Comparison of ENCODE assay signal across 10 cellular contexts in genomic region chr13:113187905-113188595, GRCh38. TPM values are rescaled to one million over a fixed set of nuclear protein-coding genes. Genes with fewer than 3 reads are reported as not detected.
DNase-seq lines count a peak whose midpoint lies in the region; ATAC-seq and TF ChIP-seq lines count a peak whose summit lies in the region.
"Had no signal": no experiment of that assay in that cellular context is flagged by ENCODE, and none has a peak within 500 bp of the region (broad histone marks: within the 10 kb centered on the region; RNA-seq: fewer than 3 reads in every experiment).

No MANE protein-coding gene starts in this region.

- H3K36me3 ChIP-seq in ACC112 (ENCODE audit: insufficient read depth, low read length) (peaks cover 35% of the 10 kb centered on the region), SJSA1 (peaks cover 59% of the 10 kb centered on the region)

- H3K27me3 ChIP-seq in ACC112 (ENCODE audit: insufficient read depth, low read length) = no peaks in the 10 kb centered on the region
- H3K27me3 ChIP-seq in SJSA1 (replicated peaks) = no peaks in the 10 kb centered on the region
- H3K27me3 ChIP-seq: testis had no signal

- no peak overlapping the region for H3K4me3 ChIP-seq in ACC112 (ENCODE audit: low read depth, low read length)
- no peak overlapping the region for H3K4me3 ChIP-seq in SJSA1
- H3K4me3 ChIP-seq: testis had no signal

- no peak for TF ChIP-seq POLR2A in GM18505 (IDR thresholded peaks at IDR 0.05; ENCODE audit: borderline replicate concordance, extremely low read depth, insufficient read depth, insufficient read length)

- H3K79me2 ChIP-seq in ACC112 (ENCODE audit: control insufficient read depth, insufficient read depth, low read length, unreplicated experiment) = peaks cover 28% of the 10 kb centered on the region

- no peak for DNase-seq in SJSA1 (ENCODE audit: low read depth in 1 of 2, low spot score in 2 of 2)
- DNase-seq in fibroblast of the conjunctiva (ENCODE audit: low read depth) = peak; percentile 37
- DNase-seq in amniotic stem cell (lab: John Stamatoyannopoulos, UW) = no peak
- no peak for DNase-seq in G401 (ENCODE audit: low spot score)
- DNase-seq: NCI-H1417 treated with DMSO at 0.1 percent for 48 hours, testis had no signal

- H3K4me1 ChIP-seq in ACC112 (ENCODE audit: control insufficient read depth, insufficient read depth, low read length, unreplicated experiment) = peaks cover 48% of the 10 kb centered on the region
- H3K4me1 ChIP-seq in SJSA1 (replicated peaks) = peaks cover 96% of the 10 kb centered on the region
- H3K4me1 ChIP-seq: testis had no signal

- TF ChIP-seq CTCF in 22Rv1 (IDR thresholded peaks at IDR 0.05) = no peak

- no peaks in the 10 kb centered on the region for H3K9me3 ChIP-seq in SJSA1 (replicated peaks)
- H3K9me3 ChIP-seq: testis had no signal

- in situ Hi-C loops in G401 (cut with HindIII; ENCODE audit: low sequenced_read_pairs) = no loop called here

- 0 out of 2 replicates have a peak overlapping the region, but pooled peaks have one; percentile 18 for H3K27ac ChIP-seq in 22Rv1
- peak overlapping the region; percentile 93 for H3K27ac ChIP-seq in ACC112 (ENCODE audit: low read depth, low read length)
- H3K27ac ChIP-seq in SJSA1 = peak overlapping the region; percentile 95
- H3K27ac ChIP-seq: testis had no signal

- H2AFZ ChIP-seq in ACC112 (ENCODE audit: low read length, unreplicated experiment) = no peak overlapping the region

- ATAC-seq in GM18498 (IDR thresholded peaks at IDR 0.05; ENCODE audit: unreplicated experiment) (no peak), GM18505 (IDR thresholded peaks at IDR 0.05; ENCODE audit: unreplicated experiment) (no peak)

RNA-seq across cellular contexts. Expression of gene PCID2, which starts 20.4 kb away (rescaled TPM):
- 108 and 126 TPM in 2 replicates for total RNA-seq in SJSA1 (2014; rRNA removed; shearing (Covaris generic))
- total RNA-seq in G401 (2014; rRNA removed; shearing (Covaris generic)) = 89.6 and 103 TPM in 2 replicates

RNA-seq across cellular contexts. Expression of gene CUL4A, which starts 21.4 kb away (rescaled TPM):
- total RNA-seq in SJSA1 (2014; rRNA removed; shearing (Covaris generic)) = 74.7 and 145 TPM in 2 replicates
- total RNA-seq in G401 (2014; rRNA removed; shearing (Covaris generic)) = 154 and 194 TPM in 2 replicates

RNA-seq across cellular contexts. Expression of gene PROZ, which starts 29.6 kb away (rescaled TPM):
- total RNA-seq in SJSA1 (2014; rRNA removed; shearing (Covaris generic)) = not detected in 2 replicates
- total RNA-seq in G401 (2014; rRNA removed; shearing (Covaris generic)) = not detected in 2 replicates

Comparison
In these comparisons a context has a peak if more than half of its experiments do, and no peak if none do; other contexts are left out.
1. H3K27ac ChIP-seq: peak in every context shown above with its lines; median percentile 95 in SJSA1; 93 in ACC112; 18 in 22Rv1.